17 cellular contexts compared by ENCODE assay signal in the genomic region with DNA sequence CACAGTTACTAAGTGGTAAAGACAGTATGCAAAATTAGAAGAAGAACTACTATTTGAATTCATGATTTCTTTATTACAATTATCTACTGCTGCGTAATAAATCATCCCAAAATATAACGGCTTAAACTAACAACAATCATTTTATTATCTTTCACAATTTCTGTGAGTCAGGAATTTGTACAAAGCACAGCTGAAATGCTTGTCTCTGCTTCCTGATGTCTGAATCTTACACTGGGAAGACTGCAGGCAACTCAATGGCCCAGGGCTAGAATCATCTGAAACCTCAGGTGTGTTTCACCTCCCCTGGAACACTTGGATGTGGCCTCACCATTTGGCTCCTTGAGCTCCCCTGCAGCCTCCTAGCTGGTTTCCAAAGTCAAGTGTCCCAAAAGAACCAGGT.
DNase-seq lines count a peak whose midpoint lies in the region; ATAC-seq and TF ChIP-seq lines count a peak whose summit lies in the region.
"Had no signal": no experiment of that assay in that cellular context is flagged by ENCODE, and none has a peak within 500 bp of the region (broad histone marks: within the 10 kb centered on the region; RNA-seq: fewer than 3 reads in every experiment).

No MANE protein-coding gene starts in this region.

- CTCF ChIA-PET in RWPE1 (lab: Yijun Ruan, JAX) = no interaction called here

- peaks cover 5% of the 10 kb centered on the region for H3K9me3 Mint-ChIP-seq in nephron progenitor cell

- H2BK15ac ChIP-seq in mesendoderm (replicated peaks; ENCODE audit: low read depth) = peak overlapping the region; percentile 74

- H2BK120ac ChIP-seq in mesendoderm (ENCODE audit: low read depth, low read length) = no peak overlapping the region

- H3K79me2 ChIP-seq in mesendoderm (ENCODE audit: control insufficient read depth, insufficient read depth, low read length) = peaks cover 18% of the 10 kb centered on the region

- no peaks in the 10 kb centered on the region for H3K27me3 Mint-ChIP-seq in nephron progenitor cell (ENCODE audit: low read depth, poor library complexity)
- H3K27me3 Mint-ChIP-seq: B cell; CD4-positive, CD25-positive, alpha-beta regulatory T cell had no signal

- POLR2A ChIA-PET in RWPE1 (lab: Yijun Ruan, JAX; ENCODE audit: low non-redundant PET) = no interaction called here

- H3K9ac ChIP-seq in mesendoderm (ENCODE audit: low read length) = no peak overlapping the region

- no peak for ATAC-seq in GM18909 (IDR thresholded peaks at IDR 0.05; ENCODE audit: poor library complexity, unreplicated experiment)

- H2BK5ac ChIP-seq in mesendoderm (ENCODE audit: low read length) = no peak overlapping the region

- H3K27me3 ChIP-seq in mesendoderm (ENCODE audit: insufficient read depth, low read length, poor library complexity) = no peaks in the 10 kb centered on the region

- H3K27ac ChIP-seq in RWPE1 (peak overlapping the region; percentile 66), coronary artery (peak overlapping the region; percentile 23 to 66), mesendoderm (ENCODE audit: low read depth, low read length) (no peak overlapping the region)

- no peak overlapping the region for H3K27ac Mint-ChIP-seq in nephron progenitor cell
- H3K27ac Mint-ChIP-seq: B cell; CD4-positive, CD25-positive, alpha-beta regulatory T cell; IgD-negative memory B cell had no signal

- no peak for TF ChIP-seq CTCF in RWPE1 (conservative IDR thresholded peaks at IDR 0.05; ENCODE audit: low read depth)
- TF ChIP-seq CTCF in coronary artery (IDR thresholded peaks at IDR 0.05) = no peak
- TF ChIP-seq CTCF in nephron progenitor cell (IDR thresholded peaks at IDR 0.05) = no peak

- H3K23ac ChIP-seq in mesendoderm (ENCODE audit: low read length) = no peak overlapping the region

- H4K8ac ChIP-seq in mesendoderm (ENCODE audit: low read depth, low read length) = no peak overlapping the region

- H3K4me1 ChIP-seq in mesendoderm (ENCODE audit: control insufficient read depth, low read depth, low read length) = no peaks in the 10 kb centered on the region
- H3K4me1 ChIP-seq: HAP-1 had no signal

- H3K4me3 ChIP-seq in coronary artery (no peak overlapping the region), mesendoderm (ENCODE audit: low read length) (no peak overlapping the region)
- H3K4me3 ChIP-seq: HAP-1 had no signal

- no peak overlapping the region for H3K4me2 ChIP-seq in mesendoderm (ENCODE audit: low read length)

- H3K36me3 Mint-ChIP-seq in nephron progenitor cell (ENCODE audit: low read depth) = no peaks in the 10 kb centered on the region
- H3K36me3 Mint-ChIP-seq: CD4-positive, CD25-positive, alpha-beta regulatory T cell; IgD-negative memory B cell had no signal

- WGBS in mesendoderm (ENCODE audit: extremely low coverage, insufficient coverage, low lambda C conversion rate) = 100% methylated on average over 2 of the region's 2 CpGs

- H4K5ac ChIP-seq in mesendoderm (ENCODE audit: low read length) = no peak overlapping the region

- peaks cover 5% of the 10 kb centered on the region for H3K79me1 ChIP-seq in mesendoderm (ENCODE audit: low read length)

- no peaks in the 10 kb centered on the region for H3K4me1 Mint-ChIP-seq in nephron progenitor cell
- H3K4me1 Mint-ChIP-seq: B cell; CD4-positive, CD25-positive, alpha-beta regulatory T cell; IgD-negative memory B cell had no signal

- no peak overlapping the region for H2AK5ac ChIP-seq in mesendoderm (ENCODE audit: low read length)

- H3K56ac ChIP-seq in mesendoderm (ENCODE audit: low read length) = no peak overlapping the region

- DNase-seq in RWPE1 (ENCODE audit: low spot score) (no peak), coronary artery (ENCODE audit: low spot score) (no peak), mesendoderm (no peak), ACHN (no peak), nephron progenitor cell (no peak)
- DNase-seq in stimulated activated CD4-positive, alpha-beta T cell treated with anti-CD3 and anti-CD28 coated beads, Interleukin-4, amount 100 ng/mL, for 4 hours = no peak
- DNase-seq: CD4-positive, CD25-positive, alpha-beta regulatory T cell; DMS53; Kasumi-1; NCI-H187 treated with DMSO at 0.1 percent for 48 hours; NCI-H446; NCI-H69; SIG-M5 had no signal

- no peaks in the 10 kb centered on the region for H3K36me3 ChIP-seq in mesendoderm (ENCODE audit: control insufficient read depth, insufficient read depth, low read length)
- H3K36me3 ChIP-seq: HAP-1 had no signal

- no peak overlapping the region for H3K4ac ChIP-seq in mesendoderm (ENCODE audit: low read depth, low read length)

- H3K18ac ChIP-seq in mesendoderm (ENCODE audit: low read length) = no peak overlapping the region

- H3K4me3 Mint-ChIP-seq in nephron progenitor cell = no peak overlapping the region
- H3K4me3 Mint-ChIP-seq: B cell; CD4-positive, CD25-positive, alpha-beta regulatory T cell; IgD-negative memory B cell had no signal

- in situ Hi-C loops in ACHN (cut with HindIII; ENCODE audit: low pct_ligation_motif_present, low pct_unique_long_range_greater_than_20kb, low sequenced_read_pairs) = no loop called here
